In the genomic region with DNA sequence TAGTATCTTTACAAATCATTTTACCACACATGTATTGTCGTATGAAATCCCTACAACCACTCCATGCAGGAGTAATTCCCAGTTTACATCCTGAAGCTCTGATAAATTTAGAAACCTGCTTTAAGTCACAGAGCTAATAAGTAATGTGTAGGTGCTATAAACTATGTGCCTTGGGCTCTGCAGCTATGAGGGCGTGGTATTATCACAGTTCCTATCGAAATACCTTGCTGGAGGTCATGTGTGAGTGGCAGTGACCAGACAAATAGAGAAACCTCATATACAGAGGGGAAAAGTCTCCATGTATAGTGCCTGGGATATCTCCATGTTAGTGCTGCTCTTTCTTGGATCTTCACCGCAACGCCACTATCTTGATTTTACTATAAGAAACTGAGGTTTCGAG, we compare ENCODE assay signal across 9 cellular contexts. TPM values are rescaled to one million over a fixed set of nuclear protein-coding genes. Genes with fewer than 3 reads are reported as not detected.
DNase-seq lines count a peak whose midpoint lies in the region; ATAC-seq, FAIRE-seq and TF ChIP-seq lines count a peak whose summit lies in the region.
"Had no signal": no experiment of that assay in that cellular context is flagged by ENCODE, and none has a peak within 500 bp of the region (broad histone marks: within the 10 kb centered on the region; RNA-seq: fewer than 3 reads in every experiment).

No MANE protein-coding gene starts in this region.

- H3K27me3 Mint-ChIP-seq in stimulated activated naive CD8-positive, alpha-beta T cell treated with anti-CD3 and anti-CD28 coated beads, Interleukin-15, Interleukin-2, amounts not matched to agents 100 ng/mL and 50 ng/mL, for 24 hours = peaks cover 3% of the 10 kb centered on the region
- peaks cover 0 to 10% (median 7%) of the 10 kb centered on the region in 5 donors for H3K27me3 Mint-ChIP-seq in naive thymus-derived CD8-positive, alpha-beta T cell
- H3K27me3 Mint-ChIP-seq in nephron progenitor cell (ENCODE audit: low read depth, poor library complexity) = peaks cover 27% of the 10 kb centered on the region

- H3K36me3 Mint-ChIP-seq in stimulated activated naive CD8-positive, alpha-beta T cell treated with anti-CD3 and anti-CD28 coated beads, Interleukin-15, Interleukin-2, amounts not matched to agents 100 ng/mL and 50 ng/mL, for 24 hours (ENCODE audit: low read depth) = peaks cover 17% of the 10 kb centered on the region
- H3K36me3 Mint-ChIP-seq in naive thymus-derived CD8-positive, alpha-beta T cell = peaks cover 0 to 16% (median 0%) of the 10 kb centered on the region in 3 donors
- no peaks in the 10 kb centered on the region for H3K36me3 Mint-ChIP-seq in nephron progenitor cell (ENCODE audit: low read depth)

- POLR2A ChIA-PET in naive thymus-derived CD8-positive, alpha-beta T cell (lab: Charles Lee) = interaction anchor here (0.9 to 3.6 kb wide), 6 partner anchors 59 to 175 kb away, joined by 3 to 32 read pairs (median 12); partner anchors contain the start of genes RAB21, THAP2, TMEM19 and ZFC3H1

- peak overlapping the region; percentile 98 for H3K27ac Mint-ChIP-seq in stimulated activated naive CD8-positive, alpha-beta T cell treated with anti-CD3 and anti-CD28 coated beads, Interleukin-15, Interleukin-2, amounts not matched to agents 100 ng/mL and 50 ng/mL, for 24 hours
- peak overlapping the region; percentile 95 to 100 (median 98) for H3K27ac Mint-ChIP-seq in naive thymus-derived CD8-positive, alpha-beta T cell
- H3K27ac Mint-ChIP-seq in nephron progenitor cell = no peak overlapping the region

- no peak for ATAC-seq in stimulated activated naive CD8-positive, alpha-beta T cell treated with anti-CD3 and anti-CD28 coated beads, Interleukin-15, Interleukin-2, amounts not matched to agents 100 U/mL and 50 U/mL, for 24 hours
- no peak for ATAC-seq in naive thymus-derived CD8-positive, alpha-beta T cell

- TF ChIP-seq CTCF in bronchial epithelial cell (IDR thresholded peaks at IDR 0.05; ENCODE audit: insufficient read depth, low read length, severe bottlenecking) = no peak
- no peak for TF ChIP-seq CTCF in nephron progenitor cell (IDR thresholded peaks at IDR 0.05)

- no peak for DNase-seq in stimulated activated naive CD8-positive, alpha-beta T cell treated with anti-CD3 and anti-CD28 coated beads, Interleukin-15, Interleukin-2, amounts not matched to agents 100 U/mL and 50 U/mL, for 24 hours
- DNase-seq in bronchial epithelial cell (ENCODE audit: low read depth) = no peak
- no peak for DNase-seq in naive thymus-derived CD8-positive, alpha-beta T cell
- DNase-seq in NOMO-1 treated with DMSO at 0.1 percent for 48 hours (lab: John Stamatoyannopoulos, UW; ENCODE audit: unreplicated experiment) = no peak
- DNase-seq in nephron progenitor cell = no peak
- DNase-seq in stimulated activated CD4-positive, alpha-beta T cell treated with anti-CD3 and anti-CD28 coated beads, Interleukin-4, amount 100 ng/mL, for 24 hours = no peak
- DNase-seq in NCI-H510A treated with DMSO at 0.1 percent for 48 hours (lab: John Stamatoyannopoulos, UW) = no peak
- DNase-seq: DMS153 had no signal

- H3K4me1 Mint-ChIP-seq in stimulated activated naive CD8-positive, alpha-beta T cell treated with anti-CD3 and anti-CD28 coated beads, Interleukin-15, Interleukin-2, amounts not matched to agents 100 ng/mL and 50 ng/mL, for 24 hours (ENCODE audit: low read depth) = peaks cover 44% of the 10 kb centered on the region
- peaks cover 24 to 52% (median 45%) of the 10 kb centered on the region in 4 donors for H3K4me1 Mint-ChIP-seq in naive thymus-derived CD8-positive, alpha-beta T cell
- peaks cover 25% of the 10 kb centered on the region for H3K4me1 Mint-ChIP-seq in nephron progenitor cell

- FAIRE-seq in bronchial epithelial cell (lab: Jason Lieb, UNC) = no peak

- peak overlapping the region; percentile 99 for H3K4me3 Mint-ChIP-seq in stimulated activated naive CD8-positive, alpha-beta T cell treated with anti-CD3 and anti-CD28 coated beads, Interleukin-15, Interleukin-2, amounts not matched to agents 100 ng/mL and 50 ng/mL, for 24 hours
- H3K4me3 Mint-ChIP-seq in naive thymus-derived CD8-positive, alpha-beta T cell = peak overlapping the region; percentile 86 to 100 (median 94)
- H3K4me3 Mint-ChIP-seq in nephron progenitor cell = no peak overlapping the region

- H3K36me3 ChIP-seq in bronchial epithelial cell (ENCODE audit: control insufficient read depth, insufficient read depth, low read length) = no peaks in the 10 kb centered on the region

- H3K9me3 Mint-ChIP-seq in stimulated activated naive CD8-positive, alpha-beta T cell treated with anti-CD3 and anti-CD28 coated beads, Interleukin-15, Interleukin-2, amounts not matched to agents 100 ng/mL and 50 ng/mL, for 24 hours = no peaks in the 10 kb centered on the region
- no peaks in the 10 kb centered on the region for H3K9me3 Mint-ChIP-seq in naive thymus-derived CD8-positive, alpha-beta T cell
- peaks cover 3% of the 10 kb centered on the region for H3K9me3 Mint-ChIP-seq in nephron progenitor cell

- H3K27me3 ChIP-seq in bronchial epithelial cell (ENCODE audit: control insufficient read depth, insufficient read depth, low read length) = no peaks in the 10 kb centered on the region

- peak overlapping the region; percentile 59 for H3K4me3 ChIP-seq in bronchial epithelial cell (ENCODE audit: low read depth, low read length)

RNA-seq across cellular contexts. Expression of gene TBC1D15, which starts 0.9 kb away (rescaled TPM):
- 11.5 and 15.8 TPM in 2 replicates for total RNA-seq in bronchial epithelial cell
- total RNA-seq in naive thymus-derived CD8-positive, alpha-beta T cell = 100 to 1,000 TPM; 105 to 108 TPM
- 10 to 100 TPM; 37.4 to 41.0 (median 40.7) TPM for polyA plus RNA-seq in naive thymus-derived CD8-positive, alpha-beta T cell
